Comparison of ENCODE assay signal across 26 cellular contexts in the genomic region with DNA sequence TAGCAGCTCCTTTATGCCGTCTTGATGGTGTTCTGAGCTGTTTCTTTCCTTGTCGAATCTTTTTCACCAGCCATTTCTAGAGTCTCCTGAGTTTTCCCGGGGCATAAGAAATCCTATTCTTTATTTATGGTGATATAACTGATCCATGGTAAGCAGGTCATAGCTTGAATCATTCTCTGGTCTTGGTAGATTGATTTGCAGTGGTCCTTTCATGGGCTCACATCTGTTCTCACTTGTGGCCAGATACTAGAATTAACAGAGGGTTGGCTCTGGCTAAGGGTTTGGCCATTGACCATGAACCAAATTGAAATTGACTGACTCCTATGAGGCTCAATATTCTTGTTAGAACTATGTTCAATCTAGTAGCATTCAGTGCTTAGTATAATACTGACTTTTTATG.
"Had no signal": no experiment of that assay in that cellular context is flagged by ENCODE, and none has a peak within 500 bp of the region (broad histone marks: within the 10 kb centered on the region; RNA-seq: fewer than 3 reads in every experiment).

No MANE protein-coding gene starts in this region.

- H3K36me3 ChIP-seq: ascending aorta, breast epithelium, cardiac muscle cell, colonic mucosa, gastrocnemius medialis had no signal

- H3K27ac ChIP-seq: ascending aorta, breast epithelium, cardiac muscle cell, colonic mucosa, foreskin keratinocyte, gastrocnemius medialis had no signal

- H3K9me3 ChIP-seq: ascending aorta, breast epithelium, colonic mucosa, gastrocnemius medialis had no signal

- DNase-seq: activated CD4-positive, alpha-beta memory T cell treated with anti-CD3 and anti-CD28 coated beads for 36 hours; activated CD4-positive, alpha-beta T cell treated with anti-CD3 and anti-CD28 coated beads for 36 hours; activated CD4-positive, alpha-beta T cell treated with anti-CD3 and anti-CD28 coated beads, Interleukin-2, amount 10 ng/mL, durations not matched to agents 24 days and 14 days; activated CD4-positive, CD25-positive, alpha-beta regulatory T cell; activated CD4-positive, CD25-positive, alpha-beta regulatory T cell treated with anti-CD3 and anti-CD28 coated beads, Interleukin-2, amount 50 U/mL, for 72 hours; activated CD8-positive, alpha-beta memory T cell treated with anti-CD3 and anti-CD28 coated beads, Interleukin-2, amount 10 ng/mL, durations not matched to agents 7 days and 5 days; activated CD8-positive, alpha-beta memory T cell treated with anti-CD3 and anti-CD28 coated beads, Interleukin-2, amount 50 U/mL, for 4 hours; activated CD8-positive, alpha-beta T cell treated with anti-CD3 and anti-CD28 coated beads, Interleukin-2, amount 10 ng/mL, durations not matched to agents 7 days and 5 days; activated effector memory CD4-positive, alpha-beta T cell treated with anti-CD3 and anti-CD28 coated beads, Interleukin-2, amount 50 U/mL, for 16 hours; activated naive CD4-positive, alpha-beta T cell treated with anti-CD3 and anti-CD28 coated beads, Interleukin-2, amount 10 ng/mL, durations not matched to agents 7 days and 5 days; activated naive CD8-positive, alpha-beta T cell treated with anti-CD3 and anti-CD28 coated beads, Interleukin-2, amount 10 ng/mL, durations not matched to agents 7 days and 5 days; activated T-cell treated with anti-CD3 and anti-CD28 coated beads, Interleukin-2, amount 50 U/mL, for 1 hour; activated T-cell treated with anti-CD3 and anti-CD28 coated beads, Interleukin-2, amount 50 U/mL, for 48 hours; central memory CD4-positive, alpha-beta T cell; cerebellar nuclear complex; colonic mucosa; effector CD8-positive, alpha-beta T cell; foreskin keratinocyte; gastrocnemius medialis; glutamatergic neuron; T-helper 2 cell had no signal

- H3K4me1 ChIP-seq: ascending aorta, breast epithelium, colonic mucosa had no signal

- ATAC-seq: activated CD4-positive, alpha-beta T cell treated with anti-CD3 and anti-CD28 coated beads for 36 hours; activated CD8-positive, alpha-beta memory T cell treated with anti-CD3 and anti-CD28 coated beads, Interleukin-2, amount 10 ng/mL, durations not matched to agents 7 days and 5 days; activated CD8-positive, alpha-beta T cell treated with anti-CD3 and anti-CD28 coated beads, Interleukin-2, amount 10 ng/mL, durations not matched to agents 7 days and 5 days; activated naive CD4-positive, alpha-beta T cell treated with anti-CD3 and anti-CD28 coated beads, Interleukin-2, amount 50 U/mL, for 72 hours; esophagus mucosa; foreskin keratinocyte; gastrocnemius medialis had no signal

- H3K4me3 ChIP-seq: ascending aorta, breast epithelium, cardiac muscle cell, colonic mucosa, gastrocnemius medialis had no signal

- H3K27me3 ChIP-seq: ascending aorta, breast epithelium, cardiac muscle cell, colonic mucosa, foreskin keratinocyte, gastrocnemius medialis had no signal
